In the genomic region with DNA sequence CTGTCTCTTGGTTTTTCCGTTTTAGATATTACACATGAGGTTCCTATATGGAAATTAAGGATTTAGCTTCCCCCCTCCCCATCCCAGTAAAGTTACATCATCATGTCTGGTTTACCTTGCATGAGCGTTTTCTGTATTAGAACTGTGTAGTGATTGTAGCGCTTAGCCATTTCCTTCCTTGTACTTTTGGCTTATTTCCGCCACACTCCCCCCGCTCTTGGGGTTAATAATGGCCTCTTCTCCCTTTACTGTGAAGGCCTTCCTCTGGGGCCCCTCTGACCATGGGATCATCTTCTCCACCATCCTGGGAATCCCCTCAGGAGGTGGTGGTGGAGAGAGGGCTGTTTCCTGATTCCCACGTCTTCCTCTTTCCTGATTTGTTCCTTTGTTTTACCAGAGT, we compare ENCODE assay signal across 1 cellular context.
TF ChIP-seq lines count a peak whose summit lies in the region.

No MANE protein-coding gene starts in this region.

TF ChIP-seq in GM12878, 131 proteins besides CTCF, POLR2A, EP300 and RAD21:
- no peak for TF ChIP-seq NRF1 (conservative IDR thresholded peaks at IDR 0.05; ENCODE audit: low read depth, low read length)
- TF ChIP-seq, protein P1, sequence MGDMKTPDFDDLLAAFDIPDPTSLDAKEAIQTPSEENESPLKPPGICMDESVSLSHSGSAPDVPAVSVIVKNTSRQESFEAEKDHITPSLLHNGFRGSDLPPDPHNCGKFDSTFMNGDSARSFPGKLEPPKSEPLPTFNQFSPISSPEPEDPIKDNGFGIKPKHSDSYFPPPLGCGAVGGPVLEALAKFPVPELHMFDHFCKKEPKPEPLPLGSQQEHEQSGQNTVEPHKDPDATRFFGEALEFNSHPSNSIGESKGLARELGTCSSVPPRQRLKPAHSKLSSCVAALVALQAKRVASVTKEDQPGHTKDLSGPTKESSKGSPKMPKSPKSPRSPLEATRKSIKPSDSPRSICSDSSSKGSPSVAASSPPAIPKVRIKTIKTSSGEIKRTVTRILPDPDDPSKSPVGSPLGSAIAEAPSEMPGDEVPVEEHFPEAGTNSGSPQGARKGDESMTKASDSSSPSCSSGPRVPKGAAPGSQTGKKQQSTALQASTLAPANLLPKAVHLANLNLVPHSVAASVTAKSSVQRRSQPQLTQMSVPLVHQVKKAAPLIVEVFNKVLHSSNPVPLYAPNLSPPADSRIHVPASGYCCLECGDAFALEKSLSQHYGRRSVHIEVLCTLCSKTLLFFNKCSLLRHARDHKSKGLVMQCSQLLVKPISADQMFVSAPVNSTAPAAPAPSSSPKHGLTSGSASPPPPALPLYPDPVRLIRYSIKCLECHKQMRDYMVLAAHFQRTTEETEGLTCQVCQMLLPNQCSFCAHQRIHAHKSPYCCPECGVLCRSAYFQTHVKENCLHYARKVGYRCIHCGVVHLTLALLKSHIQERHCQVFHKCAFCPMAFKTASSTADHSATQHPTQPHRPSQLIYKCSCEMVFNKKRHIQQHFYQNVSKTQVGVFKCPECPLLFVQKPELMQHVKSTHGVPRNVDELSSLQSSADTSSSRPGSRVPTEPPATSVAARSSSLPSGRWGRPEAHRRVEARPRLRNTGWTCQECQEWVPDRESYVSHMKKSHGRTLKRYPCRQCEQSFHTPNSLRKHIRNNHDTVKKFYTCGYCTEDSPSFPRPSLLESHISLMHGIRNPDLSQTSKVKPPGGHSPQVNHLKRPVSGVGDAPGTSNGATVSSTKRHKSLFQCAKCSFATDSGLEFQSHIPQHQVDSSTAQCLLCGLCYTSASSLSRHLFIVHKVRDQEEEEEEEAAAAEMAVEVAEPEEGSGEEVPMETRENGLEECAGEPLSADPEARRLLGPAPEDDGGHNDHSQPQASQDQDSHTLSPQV (IDR thresholded peaks at IDR 0.05) = no peak
- TF ChIP-seq, protein P2, sequence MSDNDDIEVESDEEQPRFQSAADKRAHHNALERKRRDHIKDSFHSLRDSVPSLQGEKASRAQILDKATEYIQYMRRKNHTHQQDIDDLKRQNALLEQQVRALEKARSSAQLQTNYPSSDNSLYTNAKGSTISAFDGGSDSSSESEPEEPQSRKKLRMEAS (IDR thresholded peaks at IDR 0.05; ENCODE audit: low read depth, low read length) = no peak
- no peak for TF ChIP-seq GABPA (IDR thresholded peaks at IDR 0.05; ENCODE audit: low read depth)
- TF ChIP-seq POLR2AphosphoS5 (IDR thresholded peaks at IDR 0.05; ENCODE audit: low read length) = no peak
- no peak for TF ChIP-seq FOXK2 (IDR thresholded peaks at IDR 0.05)
- TF ChIP-seq CBX3 (IDR thresholded peaks at IDR 0.05; ENCODE audit: borderline replicate concordance, low read depth) = no peak
- no peak for TF ChIP-seq TAF1 (IDR thresholded peaks at IDR 0.05; ENCODE audit: borderline replicate concordance, low read depth, low read length)
- TF ChIP-seq BMI1 (IDR thresholded peaks at IDR 0.05; ENCODE audit: borderline replicate concordance) = no peak
- TF ChIP-seq TBL1XR1 (IDR thresholded peaks at IDR 0.05; ENCODE audit: low read depth, low read length) = no peak
- no peak for TF ChIP-seq NR2C1 (IDR thresholded peaks at IDR 0.05)
- no peak for TF ChIP-seq BACH1 (IDR thresholded peaks at IDR 0.05; ENCODE audit: borderline replicate concordance)
TF ChIP-seq in GM12878: peak in this region for 0.
